ENCODE assay signal across 2 cellular contexts in the genomic region with DNA sequence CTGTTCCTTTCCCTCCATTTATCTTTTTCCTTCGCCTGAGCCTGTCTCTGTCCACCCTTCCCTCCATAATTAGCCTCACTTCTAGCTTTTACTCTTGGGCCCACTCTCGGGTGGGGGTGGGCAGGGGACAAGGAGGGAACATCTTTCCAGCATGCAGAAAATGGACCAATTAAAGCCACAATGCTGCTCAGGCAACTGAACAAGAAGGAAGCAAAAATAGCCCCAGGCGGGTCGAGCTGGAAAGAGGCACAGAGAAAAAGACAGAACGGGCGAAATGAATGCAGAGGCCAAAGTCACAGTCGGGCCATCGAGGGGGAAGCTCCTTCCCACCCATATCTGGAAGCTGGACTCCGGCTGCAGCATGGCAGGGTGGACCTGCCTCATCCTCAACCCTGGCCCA.
TF ChIP-seq lines count a peak whose summit lies in the region.

No MANE protein-coding gene starts in this region.

TF ChIP-seq in IMR-90, 13 proteins besides CTCF, POLR2A, EP300 and RAD21:
- no peak for TF ChIP-seq MXI1 (IDR thresholded peaks at IDR 0.05; ENCODE audit: borderline replicate concordance, low read depth, low read length)
- no peak for TF ChIP-seq NFE2L2 (IDR thresholded peaks at IDR 0.05; ENCODE audit: low read depth, low read length)
- TF ChIP-seq SMC3 (IDR thresholded peaks at IDR 0.05; ENCODE audit: low read depth, low read length): no peak
- TF ChIP-seq, protein P1, sequence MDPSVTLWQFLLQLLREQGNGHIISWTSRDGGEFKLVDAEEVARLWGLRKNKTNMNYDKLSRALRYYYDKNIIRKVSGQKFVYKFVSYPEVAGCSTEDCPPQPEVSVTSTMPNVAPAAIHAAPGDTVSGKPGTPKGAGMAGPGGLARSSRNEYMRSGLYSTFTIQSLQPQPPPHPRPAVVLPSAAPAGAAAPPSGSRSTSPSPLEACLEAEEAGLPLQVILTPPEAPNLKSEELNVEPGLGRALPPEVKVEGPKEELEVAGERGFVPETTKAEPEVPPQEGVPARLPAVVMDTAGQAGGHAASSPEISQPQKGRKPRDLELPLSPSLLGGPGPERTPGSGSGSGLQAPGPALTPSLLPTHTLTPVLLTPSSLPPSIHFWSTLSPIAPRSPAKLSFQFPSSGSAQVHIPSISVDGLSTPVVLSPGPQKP (IDR thresholded peaks at IDR 0.05; ENCODE audit: borderline replicate concordance, low read depth, low read length): no peak
- TF ChIP-seq CEBPB (IDR thresholded peaks at IDR 0.05; ENCODE audit: low read depth, low read length): no peak
- TF ChIP-seq RCOR1 (IDR thresholded peaks at IDR 0.05; ENCODE audit: insufficient replicate concordance, low read length): no peak
- no peak for TF ChIP-seq CHD1 (IDR thresholded peaks at IDR 0.05; ENCODE audit: low read depth, low read length)
- TF ChIP-seq MAZ (IDR thresholded peaks at IDR 0.05; ENCODE audit: borderline replicate concordance, low read depth, low read length): no peak
- TF ChIP-seq FOS (IDR thresholded peaks at IDR 0.05; ENCODE audit: low read depth, low read length): no peak
- TF ChIP-seq RFX5 (IDR thresholded peaks at IDR 0.05; ENCODE audit: low read depth, low read length): no peak
- no peak for TF ChIP-seq BHLHE40 (IDR thresholded peaks at IDR 0.05; ENCODE audit: low read depth, low read length)
TF ChIP-seq in IMR-90: peak in this region for 0.

TF ChIP-seq in HepG2, 621 proteins besides CTCF, POLR2A, EP300 and RAD21:
- TF ChIP-seq, protein P2, sequence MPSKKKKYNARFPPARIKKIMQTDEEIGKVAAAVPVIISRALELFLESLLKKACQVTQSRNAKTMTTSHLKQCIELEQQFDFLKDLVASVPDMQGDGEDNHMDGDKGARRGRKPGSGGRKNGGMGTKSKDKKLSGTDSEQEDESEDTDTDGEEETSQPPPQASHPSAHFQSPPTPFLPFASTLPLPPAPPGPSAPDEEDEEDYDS (CRISPR knock-in tag; IDR thresholded peaks at IDR 0.05): no peak
- TF ChIP-seq NCOR1 (IDR thresholded peaks at IDR 0.05; ENCODE audit: borderline replicate concordance, low read length) (no peak), HMG20B (CRISPR knock-in tag; conservative IDR thresholded peaks at IDR 0.05) (no peak), ZNF282 (IDR thresholded peaks at IDR 0.05; ENCODE audit: partially characterized antibody) (no peak), HNRNPK (IDR thresholded peaks at IDR 0.05; ENCODE audit: low read depth, low read length, poor library complexity, severe bottlenecking) (no peak), NRL (CRISPR knock-in tag; IDR thresholded peaks at IDR 0.05; ENCODE audit: borderline replicate concordance) (no peak), ZBTB38 (CRISPR knock-in tag; IDR thresholded peaks at IDR 0.05) (no peak)
- TF ChIP-seq, protein P3, sequence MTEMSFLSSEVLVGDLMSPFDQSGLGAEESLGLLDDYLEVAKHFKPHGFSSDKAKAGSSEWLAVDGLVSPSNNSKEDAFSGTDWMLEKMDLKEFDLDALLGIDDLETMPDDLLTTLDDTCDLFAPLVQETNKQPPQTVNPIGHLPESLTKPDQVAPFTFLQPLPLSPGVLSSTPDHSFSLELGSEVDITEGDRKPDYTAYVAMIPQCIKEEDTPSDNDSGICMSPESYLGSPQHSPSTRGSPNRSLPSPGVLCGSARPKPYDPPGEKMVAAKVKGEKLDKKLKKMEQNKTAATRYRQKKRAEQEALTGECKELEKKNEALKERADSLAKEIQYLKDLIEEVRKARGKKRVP (CRISPR knock-in tag; IDR thresholded peaks at IDR 0.05): no peak
